ENCODE assay signal across 8 cellular contexts in genomic region chr4:6892190-6892908, GRCh38. TPM values are rescaled to one million over a fixed set of nuclear protein-coding genes. Genes with fewer than 3 reads are reported as not detected.
DNase-seq lines count a peak whose midpoint lies in the region; ATAC-seq, FAIRE-seq and TF ChIP-seq lines count a peak whose summit lies in the region.

No MANE protein-coding gene starts in this region.

- DNase-seq in DND-41 (peak; percentile 51), KG1 (lab: John Stamatoyannopoulos, UW) (peak; percentile 67), hepatic stellate cell (ENCODE audit: low spot score) (peak; percentile 80), small intestine (peak; percentile 66), omental fat pad (ENCODE audit: low spot score) (no peak), NCI-H1105 (lab: John Stamatoyannopoulos, UW) (no peak)

- H3K27me3 ChIP-seq in DND-41 (ENCODE audit: insufficient read depth, low read length, poor library complexity) (no peaks in the 10 kb centered on the region), small intestine (ENCODE audit: control insufficient read depth in 2 of 2, insufficient read depth in 2 of 2, low read length in 2 of 2) (no peaks in the 10 kb centered on the region)

- TF ChIP-seq CTCF in DND-41 (IDR thresholded peaks at IDR 0.05; ENCODE audit: borderline replicate concordance, extremely low read depth, low read length, poor library complexity, severe bottlenecking) (no peak), omental fat pad (IDR thresholded peaks at IDR 0.05) (no peak)

- H4K20me1 ChIP-seq in DND-41 (ENCODE audit: insufficient read depth, low read length), result no peaks in the 10 kb centered on the region

- no peak overlapping the region for H3K9ac ChIP-seq in DND-41 (ENCODE audit: low read depth, low read length)

- no peaks in the 10 kb centered on the region for H3K27me3 Mint-ChIP-seq in activated naive CD8-positive, alpha-beta T cell

- FAIRE-seq in small intestine (lab: Jason Lieb, UNC), result no peak

- H3K4me1 Mint-ChIP-seq in activated naive CD8-positive, alpha-beta T cell (ENCODE audit: low read depth), result peaks cover 31% of the 10 kb centered on the region

- no peak overlapping the region for H3K27ac Mint-ChIP-seq in activated naive CD8-positive, alpha-beta T cell

- no peaks in the 10 kb centered on the region for H3K36me3 Mint-ChIP-seq in activated naive CD8-positive, alpha-beta T cell

- ATAC-seq in DND-41 (ENCODE audit: insufficient read depth, low read depth) (peak; percentile 68), HG03342 (IDR thresholded peaks at IDR 0.05; ENCODE audit: unreplicated experiment) (no peak), omental fat pad (ENCODE audit: low FRiP score) (no peak)

- no peak overlapping the region for H3K4me3 ChIP-seq in DND-41 (ENCODE audit: low read depth in 1 of 2, low read length in 2 of 2)
- no peak overlapping the region for H3K4me3 ChIP-seq in small intestine (ENCODE audit: low read depth in 1 of 2, low read length in 2 of 2)

- no peak overlapping the region for H2AFZ ChIP-seq in DND-41 (ENCODE audit: low read depth, low read length)

- no peak overlapping the region for H3K4me2 ChIP-seq in DND-41 (ENCODE audit: insufficient read depth, low read length)

- WGBS in small intestine, 3 donors, result 15 to 22% (median 15%) methylated on average over 20 of the region's 20 CpGs

- peak overlapping the region; percentile 32 for H3K4me3 Mint-ChIP-seq in activated naive CD8-positive, alpha-beta T cell

- H3K36me3 ChIP-seq in DND-41 (ENCODE audit: insufficient read depth, low read length) (no peaks in the 10 kb centered on the region), small intestine (ENCODE audit: control insufficient read depth in 2 of 2, insufficient read depth in 2 of 2, low read length in 2 of 2) (no peaks in the 10 kb centered on the region)

- H3K9me3 ChIP-seq in DND-41 (ENCODE audit: insufficient read depth, low read length, severe bottlenecking) (peaks cover 9% of the 10 kb centered on the region), small intestine (ENCODE audit: control insufficient read depth, low read depth) (no peaks in the 10 kb centered on the region)

- H3K79me2 ChIP-seq in DND-41 (ENCODE audit: insufficient read depth, low read length), result no peaks in the 10 kb centered on the region

- H3K4me1 ChIP-seq in DND-41 (ENCODE audit: insufficient read depth, low read length), result no peaks in the 10 kb centered on the region
- H3K4me1 ChIP-seq in small intestine (ENCODE audit: control insufficient read depth in 2 of 2, insufficient read depth in 1 of 2, low read depth in 1 of 2, low read length in 1 of 2), result peaks cover 4 to 12% of the 10 kb centered on the region in 2 donors

- H3K27ac ChIP-seq in DND-41 (ENCODE audit: low read length), result no peak overlapping the region
- H3K27ac ChIP-seq in small intestine (ENCODE audit: low read depth in 1 of 2, low read length in 1 of 2), result peak overlapping the region; percentile 9 to 90

- no peaks in the 10 kb centered on the region for H3K9me3 Mint-ChIP-seq in activated naive CD8-positive, alpha-beta T cell (ENCODE audit: low read depth)

RNA-seq across cellular contexts. Expression of gene TBC1D14, which starts 17.3 kb away (rescaled TPM):
- polyA plus RNA-seq in small intestine, result 10 to 100 TPM; 16.8 to 31.5 (median 18.9) TPM
- total RNA-seq in omental fat pad, result 10 to 100 TPM; 38.0 to 58.2 (median 56.8) TPM

Comparison
In these comparisons a context has a peak if more than half of its experiments do, and no peak if none do; other contexts are left out.
1. DNase-seq: peak in DND-41 (single experiment), KG1 (single experiment), hepatic stellate cell (single experiment) and small intestine (single experiment); none in omental fat pad (single experiment) and NCI-H1105 (single experiment).